29 cellular contexts compared by ENCODE assay signal in genomic region chr10:52532650-52533290, GRCh38.
"Had no signal": no experiment of that assay in that cellular context is flagged by ENCODE, and none has a peak within 500 bp of the region (broad histone marks: within the 10 kb centered on the region; RNA-seq: fewer than 3 reads in every experiment).

No MANE protein-coding gene starts in this region.

- H3K27ac ChIP-seq: stomach, suprapubic skin, testis, thoracic aorta, thyroid gland, tibial artery, tibial nerve, transverse colon, upper lobe of left lung, upper lobe of right lung, uterus, vagina had no signal

- FAIRE-seq: urothelium cell line had no signal

- H3K4me3 ChIP-seq: stomach, suprapubic skin, testis, thoracic aorta, thyroid gland, tibial artery, tibial nerve, transverse colon, upper lobe of left lung, upper lobe of right lung, uterus, vagina had no signal

- ATAC-seq: stimulated activated effector memory CD8-positive, alpha-beta T cell treated with anti-CD3 and anti-CD28 coated beads, Interleukin-12 subunit alpha, Interleukin-12 subunit beta, amount 100 ng/mL, for 72 hours; stimulated activated memory B cell treated with anti-CD40 and anti-IgM and Interleukin-4, amounts not matched to agents 10 μg/mL and 1 μg/mL and 100 μg/mL, for 72 hours; stimulated activated naive B cell treated with anti-CD40 and anti-IgM and Interleukin-4, amounts not matched to agents 10 μg/mL and 1 μg/mL and 100 μg/mL, for 72 hours; stimulated activated naive CD8-positive, alpha-beta T cell treated with anti-CD3 and anti-CD28 coated beads, Interleukin-15, amount 100 ng/mL, for 72 hours; stimulated activated naive CD8-positive, alpha-beta T cell treated with anti-CD3 and anti-CD28 coated beads, Interleukin-15, Interleukin-2, amounts not matched to agents 100 U/mL and 50 U/mL, for 24 hours; upper lobe of right lung had no signal

- H3K9me3 ChIP-seq: suprapubic skin, testis, thoracic aorta, thyroid gland, tibial artery, tibial nerve, transverse colon, upper lobe of left lung, upper lobe of right lung, uterus, vagina had no signal

- H3K4me1 Mint-ChIP-seq: stimulated activated effector memory CD8-positive, alpha-beta T cell treated with anti-CD3 and anti-CD28 coated beads, Interleukin-12 subunit alpha, Interleukin-12 subunit beta, amount 100 ng/mL, for 72 hours; stimulated activated memory B cell treated with anti-CD40 and anti-IgM and Interleukin-4, amounts not matched to agents 10 μg/mL and 1 μg/mL and 100 μg/mL, for 72 hours; stimulated activated naive B cell treated with anti-CD40 and anti-IgM and Interleukin-4, amounts not matched to agents 10 μg/mL and 1 μg/mL and 100 μg/mL, for 72 hours; stimulated activated naive CD8-positive, alpha-beta T cell treated with anti-CD3 and anti-CD28 coated beads, Interleukin-15, amount 100 ng/mL, for 72 hours had no signal

- H3K36me3 ChIP-seq: stomach, suprapubic skin, thoracic aorta, thyroid gland, tibial artery, tibial nerve, transverse colon, upper lobe of left lung, upper lobe of right lung, uterus, vagina had no signal

- H3K36me3 Mint-ChIP-seq: stimulated activated effector memory CD8-positive, alpha-beta T cell treated with anti-CD3 and anti-CD28 coated beads, Interleukin-12 subunit alpha, Interleukin-12 subunit beta, amount 100 ng/mL, for 72 hours; stimulated activated memory B cell treated with anti-CD40 and anti-IgM and Interleukin-4, amounts not matched to agents 10 μg/mL and 1 μg/mL and 100 μg/mL, for 72 hours; stimulated activated naive B cell treated with anti-CD40 and anti-IgM and Interleukin-4, amounts not matched to agents 10 μg/mL and 1 μg/mL and 100 μg/mL, for 72 hours; type B pancreatic cell had no signal

- H3K27me3 ChIP-seq: stomach, suprapubic skin, testis, thyroid gland, tibial artery, tibial nerve, transverse colon, upper lobe of left lung, upper lobe of right lung, uterus, vagina had no signal

- H3K4me1 ChIP-seq: stomach, suprapubic skin, testis, thyroid gland, tibial artery, tibial nerve, transverse colon, upper lobe of left lung, upper lobe of right lung, uterus, vagina had no signal

- H3K4me3 Mint-ChIP-seq: stimulated activated effector memory CD8-positive, alpha-beta T cell treated with anti-CD3 and anti-CD28 coated beads, Interleukin-12 subunit alpha, Interleukin-12 subunit beta, amount 100 ng/mL, for 72 hours; stimulated activated memory B cell treated with anti-CD40 and anti-IgM and Interleukin-4, amounts not matched to agents 10 μg/mL and 1 μg/mL and 100 μg/mL, for 72 hours; stimulated activated naive B cell treated with anti-CD40 and anti-IgM and Interleukin-4, amounts not matched to agents 10 μg/mL and 1 μg/mL and 100 μg/mL, for 72 hours; stimulated activated naive CD8-positive, alpha-beta T cell treated with anti-CD3 and anti-CD28 coated beads, Interleukin-15, amount 100 ng/mL, for 72 hours; stimulated activated naive CD8-positive, alpha-beta T cell treated with anti-CD3 and anti-CD28 coated beads, Interleukin-15, Interleukin-2, amounts not matched to agents 100 ng/mL and 50 ng/mL, for 24 hours; type B pancreatic cell had no signal

- H3K27me3 Mint-ChIP-seq: stimulated activated memory B cell treated with anti-CD40 and anti-IgM and Interleukin-4, amounts not matched to agents 10 μg/mL and 1 μg/mL and 100 μg/mL, for 72 hours; stimulated activated naive B cell treated with anti-CD40 and anti-IgM and Interleukin-4, amounts not matched to agents 10 μg/mL and 1 μg/mL and 100 μg/mL, for 72 hours; stimulated activated naive CD8-positive, alpha-beta T cell treated with anti-CD3 and anti-CD28 coated beads, Interleukin-15, amount 100 ng/mL, for 72 hours; stimulated activated naive CD8-positive, alpha-beta T cell treated with anti-CD3 and anti-CD28 coated beads, Interleukin-15, Interleukin-2, amounts not matched to agents 100 ng/mL and 50 ng/mL, for 24 hours; type B pancreatic cell had no signal

- DNase-seq: stimulated activated CD4-positive, alpha-beta T cell treated with anti-CD3 and anti-CD28 coated beads, Interleukin-2, amount 100 ng/mL, for 48 hours; stimulated activated CD4-positive, alpha-beta T cell treated with anti-CD3 and anti-CD28 coated beads, Interleukin-4, amount 100 ng/mL, for 1 hour; stimulated activated CD4-positive, alpha-beta T cell treated with anti-CD3 and anti-CD28 coated beads, Interleukin-4, amount 100 ng/mL, for 24 hours; stimulated activated CD4-positive, alpha-beta T cell treated with anti-CD3 and anti-CD28 coated beads, Interleukin-4, amount 100 ng/mL, for 4 hours; stimulated activated CD8-positive, alpha-beta memory T cell treated with anti-CD3 and anti-CD28 coated beads, Interleukin-4, amount 100 ng/mL, for 48 hours; stimulated activated naive B cell treated with anti-CD40 and anti-IgM and Interleukin-4, amounts not matched to agents 10 μg/mL and 1 μg/mL and 100 μg/mL, for 72 hours; stimulated activated naive CD4-positive, alpha-beta T cell; stimulated activated naive CD4-positive, alpha-beta T cell treated with Interleukin-2 at 50 U/mL for 16 hours; stimulated activated naive CD8-positive, alpha-beta T cell treated with anti-CD3 and anti-CD28 coated beads, Interleukin-15, amount 100 ng/mL, for 72 hours; stimulated activated naive CD8-positive, alpha-beta T cell treated with anti-CD3 and anti-CD28 coated beads, Interleukin-15, Interleukin-2, amounts not matched to agents 100 U/mL and 50 U/mL, for 24 hours; stomach; substantia nigra; testis; thyroid gland; tibial artery; transverse colon; trophoblast cell; upper lobe of left lung; upper lobe of right lung; uterus had no signal

- H3K27ac Mint-ChIP-seq: stimulated activated effector memory CD8-positive, alpha-beta T cell treated with anti-CD3 and anti-CD28 coated beads, Interleukin-12 subunit alpha, Interleukin-12 subunit beta, amount 100 ng/mL, for 72 hours; stimulated activated memory B cell treated with anti-CD40 and anti-IgM and Interleukin-4, amounts not matched to agents 10 μg/mL and 1 μg/mL and 100 μg/mL, for 72 hours; stimulated activated naive B cell treated with anti-CD40 and anti-IgM and Interleukin-4, amounts not matched to agents 10 μg/mL and 1 μg/mL and 100 μg/mL, for 72 hours; stimulated activated naive CD8-positive, alpha-beta T cell treated with anti-CD3 and anti-CD28 coated beads, Interleukin-15, amount 100 ng/mL, for 72 hours; stimulated activated naive CD8-positive, alpha-beta T cell treated with anti-CD3 and anti-CD28 coated beads, Interleukin-15, Interleukin-2, amounts not matched to agents 100 ng/mL and 50 ng/mL, for 24 hours; type B pancreatic cell had no signal
